In the genomic region with DNA sequence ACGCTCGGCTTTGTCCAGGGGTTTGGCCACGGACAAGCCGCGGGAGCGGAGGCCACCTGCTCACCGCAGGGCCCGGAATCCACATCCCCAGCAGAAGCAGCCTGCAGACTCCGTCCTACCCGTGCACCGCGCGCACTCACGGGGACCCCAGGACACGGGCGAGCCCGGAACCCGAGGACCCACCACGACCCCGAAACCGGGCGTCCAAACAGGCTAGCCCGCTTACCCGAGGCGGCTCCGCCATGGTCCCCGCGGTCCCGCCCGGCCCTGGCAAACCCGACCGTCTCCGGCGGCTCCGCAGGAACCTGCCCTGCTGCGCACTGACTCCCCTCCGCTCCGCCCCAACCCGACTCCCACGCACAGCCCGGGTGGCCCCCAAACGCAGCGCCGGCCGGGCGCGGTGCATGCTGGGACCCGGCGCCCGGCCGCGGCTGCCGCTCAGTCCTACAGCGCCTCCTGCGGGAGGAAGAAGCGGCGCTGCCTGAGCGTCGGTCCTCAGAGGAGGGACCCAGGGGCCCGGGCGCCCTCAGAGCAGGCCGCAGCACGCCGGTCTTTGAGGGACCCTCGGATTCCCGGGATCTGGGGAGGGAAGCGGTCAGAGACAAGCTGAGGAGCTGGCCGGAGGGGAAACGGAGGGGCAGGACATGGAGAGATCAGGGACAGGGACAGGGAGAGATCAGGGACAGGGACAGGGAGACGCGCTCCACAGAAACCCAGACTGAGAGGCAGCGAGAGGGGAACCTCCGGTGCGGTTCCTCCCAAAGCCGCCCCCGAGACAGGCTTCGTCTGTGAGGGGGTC, we compare ENCODE assay signal across 8 cellular contexts. TPM values are rescaled to one million over a fixed set of nuclear protein-coding genes. Genes with fewer than 3 reads are reported as not detected.
DNase-seq lines count a peak whose midpoint lies in the region; ATAC-seq and TF ChIP-seq lines count a peak whose summit lies in the region.

A gene with protein sequence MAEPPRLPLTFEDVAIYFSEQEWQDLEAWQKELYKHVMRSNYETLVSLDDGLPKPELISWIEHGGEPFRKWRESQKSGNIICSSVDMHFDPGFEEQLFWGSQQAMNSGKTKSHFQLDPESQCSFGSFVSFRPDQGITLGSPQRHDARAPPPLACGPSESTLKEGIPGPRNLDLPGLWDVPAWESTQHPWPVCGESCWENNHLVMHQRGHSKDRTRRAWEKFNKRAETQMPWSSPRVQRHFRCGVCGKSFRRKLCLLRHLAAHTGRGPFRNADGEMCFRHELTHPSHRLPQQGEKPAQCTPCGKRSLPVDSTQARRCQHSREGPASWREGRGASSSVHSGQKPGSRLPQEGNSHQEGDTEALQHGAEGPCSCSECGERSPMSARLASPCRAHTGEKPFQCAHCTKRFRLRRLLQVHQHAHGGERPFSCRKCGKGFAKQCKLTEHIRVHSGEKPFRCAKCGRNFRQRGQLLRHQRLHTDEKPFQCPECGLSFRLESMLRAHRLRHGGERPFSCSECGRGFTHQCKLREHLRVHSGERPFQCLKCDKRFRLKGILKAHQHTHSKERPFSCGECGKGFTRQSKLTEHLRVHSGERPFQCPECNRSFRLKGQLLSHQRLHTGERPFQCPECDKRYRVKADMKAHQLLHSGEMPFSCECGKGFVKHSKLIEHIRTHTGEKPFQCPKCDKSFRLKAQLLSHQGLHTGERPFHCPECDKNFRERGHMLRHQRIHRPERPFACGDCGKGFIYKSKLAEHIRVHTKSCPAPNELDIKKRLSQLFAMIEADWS (minus strand): TSS at position 322 of the 799 bp plus-strand sequence. CDS start 78 bp downstream, at position 244.

- POLR2A ChIA-PET in CD8-positive, alpha-beta T cell (lab: Charles Lee): interaction anchor here (0.9 to 2.3 kb wide), 4 partner anchors 35 to 85 kb away, joined by 4 to 9 read pairs (median 4); a partner anchor contains a TSS
- POLR2A ChIA-PET in activated CD4-positive, alpha-beta memory T cell treated with anti-CD3 and anti-CD28 coated beads for 36 hours (lab: Charles Lee): interaction anchor here (0.6 kb wide), 1 partner anchor 95 kb away, joined by 3 read pairs; no protein-coding TSS in a partner anchor

- peaks cover 31% of the 10 kb centered on the region for H3K4me1 ChIP-seq in CD8-positive, alpha-beta T cell (ENCODE audit: insufficient read depth, low read length)

- peak; percentile 86 to 95 (median 91) for DNase-seq in CD8-positive, alpha-beta T cell
- DNase-seq in NCI-H82 (lab: John Stamatoyannopoulos, UW): peak; percentile 91
- peak; percentile 96 for DNase-seq in activated CD4-positive, alpha-beta memory T cell treated with anti-CD3 and anti-CD28 coated beads for 36 hours
- DNase-seq in ecto neural progenitor cell (ENCODE audit: low spot score): peak; percentile 92
- peak; percentile 94 for DNase-seq in medulla oblongata (ENCODE audit: extremely low spot score)
- DNase-seq in stimulated activated CD4-positive, alpha-beta T cell treated with anti-CD3 and anti-CD28 coated beads, TNF-alpha, amount 100 ng/mL, for 48 hours (ENCODE audit: low read depth in 3 of 3): peak; percentile 88 to 97 (median 89)

- no peaks in the 10 kb centered on the region for H3K9me3 Mint-ChIP-seq in CD8-positive, alpha-beta T cell
- no peaks in the 10 kb centered on the region for H3K9me3 Mint-ChIP-seq in activated CD4-positive, alpha-beta memory T cell treated with anti-CD3 and anti-CD28 coated beads for 36 hours

- TF ChIP-seq CTCF in CD8-positive, alpha-beta T cell (IDR thresholded peaks at IDR 0.05): peak; percentile 90

- peak within 1 kb of the TSS; percentile 100 for H3K27ac Mint-ChIP-seq in CD8-positive, alpha-beta T cell
- peak within 1 kb of the TSS; percentile 99 for H3K27ac Mint-ChIP-seq in activated CD4-positive, alpha-beta memory T cell treated with anti-CD3 and anti-CD28 coated beads for 36 hours

- intact Hi-C loops in CD8-positive, alpha-beta T cell (cut with DNase I, micrococcal nuclease): loop anchor here (1.0 to 10.0 kb wide), 14 partner anchors 18 to 515 kb away; a partner anchor contains a TSS
- intact Hi-C loops in activated CD4-positive, alpha-beta memory T cell treated with anti-CD3 and anti-CD28 coated beads for 36 hours (cut with micrococcal nuclease): loop anchor here (1.0 to 5.0 kb wide), 9 partner anchors 24 to 583 kb away; a partner anchor contains a TSS

- CTCF ChIA-PET in CD8-positive, alpha-beta T cell (lab: Charles Lee): interaction anchor here (0.8 to 1.0 kb wide), 4 partner anchors 25 to 85 kb away, joined by 3 to 4 read pairs (median 4); a partner anchor contains a TSS
- CTCF ChIA-PET in activated CD4-positive, alpha-beta memory T cell treated with anti-CD3 and anti-CD28 coated beads for 36 hours (lab: Charles Lee): interaction anchor here (0.6 to 1.6 kb wide), 5 partner anchors 25 to 563 kb away, joined by 3 to 6 read pairs (median 3); a partner anchor contains a TSS

- H3K27me3 ChIP-seq in CD8-positive, alpha-beta T cell (ENCODE audit: insufficient read depth, low read length): no peaks in the 10 kb centered on the region

- ATAC-seq in CD8-positive, alpha-beta T cell: peak; percentile 85
- ATAC-seq in GM19438 (IDR thresholded peaks at IDR 0.05; ENCODE audit: low read depth, unreplicated experiment) (peak; percentile 82), HG03571 (IDR thresholded peaks at IDR 0.05; ENCODE audit: unreplicated experiment) (peak; percentile 92)

- no peaks in the 10 kb centered on the region for H3K9me3 ChIP-seq in CD8-positive, alpha-beta T cell (ENCODE audit: low read length)

- H3K36me3 ChIP-seq in CD8-positive, alpha-beta T cell (ENCODE audit: insufficient read depth, low read length): no peaks in the 10 kb centered on the region

- peaks cover 27% of the 10 kb centered on the region for H3K4me1 Mint-ChIP-seq in CD8-positive, alpha-beta T cell (ENCODE audit: low read depth)
- H3K4me1 Mint-ChIP-seq in activated CD4-positive, alpha-beta memory T cell treated with anti-CD3 and anti-CD28 coated beads for 36 hours (ENCODE audit: low read depth): peaks cover 21% of the 10 kb centered on the region

- no peaks in the 10 kb centered on the region for H3K27me3 Mint-ChIP-seq in CD8-positive, alpha-beta T cell (ENCODE audit: low read depth)
- no peaks in the 10 kb centered on the region for H3K27me3 Mint-ChIP-seq in activated CD4-positive, alpha-beta memory T cell treated with anti-CD3 and anti-CD28 coated beads for 36 hours

- peak within 1 kb of the TSS; percentile 98 for H3K4me3 ChIP-seq in CD8-positive, alpha-beta T cell (ENCODE audit: low read depth, low read length)

- H3K36me3 Mint-ChIP-seq in CD8-positive, alpha-beta T cell: peaks cover 20% of the 10 kb centered on the region
- H3K36me3 Mint-ChIP-seq in activated CD4-positive, alpha-beta memory T cell treated with anti-CD3 and anti-CD28 coated beads for 36 hours: peaks cover 4% of the 10 kb centered on the region

- peak within 1 kb of the TSS; percentile 95 for H3K27ac ChIP-seq in CD8-positive, alpha-beta T cell (ENCODE audit: low read depth, low read length)

- H3K4me3 Mint-ChIP-seq in CD8-positive, alpha-beta T cell: peak within 1 kb of the TSS; percentile 99
- peak within 1 kb of the TSS; percentile 96 for H3K4me3 Mint-ChIP-seq in activated CD4-positive, alpha-beta memory T cell treated with anti-CD3 and anti-CD28 coated beads for 36 hours

RNA-seq across cellular contexts. Expression of the gene that starts here (rescaled TPM):
- total RNA-seq in CD8-positive, alpha-beta T cell: 1 to 10 TPM; 4.7 to 5.7 TPM
- total RNA-seq in activated CD4-positive, alpha-beta memory T cell treated with anti-CD3 and anti-CD28 coated beads for 36 hours: 1 to 10 TPM; 4.5 to 6.1 TPM

Comparison
In these comparisons a context has a peak if more than half of its experiments do, and no peak if none do; other contexts are left out.
1. Peak in every context shown above with its lines: DNase-seq, ATAC-seq, H3K4me3 ChIP-seq and H3K27ac ChIP-seq.